16 cellular contexts compared by ENCODE assay signal in the genomic region with DNA sequence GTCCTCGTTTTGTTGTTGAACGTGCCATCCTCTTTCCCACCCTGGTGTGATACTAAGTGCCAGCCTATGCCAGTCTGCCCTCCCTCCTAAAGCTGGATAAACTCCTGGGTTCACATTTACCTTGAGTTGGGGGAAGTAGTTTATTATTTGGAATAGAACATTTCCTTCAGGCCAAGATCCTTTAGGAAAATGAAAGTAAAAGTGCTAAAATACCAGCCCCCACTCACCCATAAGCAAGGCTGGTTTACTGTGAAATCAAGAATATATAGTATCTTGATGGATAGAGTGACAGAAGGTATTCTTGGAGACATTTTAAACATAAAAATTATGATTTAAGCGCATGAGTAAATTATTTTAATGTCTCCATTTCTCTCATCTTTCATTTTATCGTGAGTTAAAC. TPM values are rescaled to one million over a fixed set of nuclear protein-coding genes. Genes with fewer than 3 reads are reported as not detected.
DNase-seq lines count a peak whose midpoint lies in the region; ATAC-seq, FAIRE-seq and TF ChIP-seq lines count a peak whose summit lies in the region.
"Had no signal": no experiment of that assay in that cellular context is flagged by ENCODE, and none has a peak within 500 bp of the region (broad histone marks: within the 10 kb centered on the region; RNA-seq: fewer than 3 reads in every experiment).

No MANE protein-coding gene starts in this region.

- DNase-seq in EH (ENCODE audit: low read depth) (peak; percentile 31), WTC11 (ENCODE audit: low spot score) (no peak), kidney (no peak), NCI-H128 (lab: John Stamatoyannopoulos, UW; ENCODE audit: unreplicated experiment) (no peak)
- no peak for DNase-seq in stimulated activated naive B cell treated with anti-CD40 and anti-IgM and Interleukin-4, amounts not matched to agents 10 μg/mL and 1 μg/mL and 100 μg/mL, for 72 hours
- DNase-seq: activated CD4-positive, alpha-beta T cell treated with anti-CD3 and anti-CD28 coated beads for 1 hour; central memory CD4-positive, alpha-beta T cell; GDM1; MM.1S; NCI-H510A; occipital lobe; testis had no signal

- H3K9me3 ChIP-seq in kidney (ENCODE audit: control insufficient read depth in 1 of 2, low read length in 2 of 2), result no peaks in the 10 kb centered on the region
- H3K9me3 ChIP-seq: testis had no signal

- H3K4me1 ChIP-seq in kidney (ENCODE audit: control insufficient read depth in 1 of 2, insufficient read depth in 1 of 2, low read depth in 1 of 2, low read length in 2 of 2), result peaks cover 4 to 14% of the 10 kb centered on the region in 2 donors

- peaks cover 77% of the 10 kb centered on the region for H3K4me1 Mint-ChIP-seq in WTC11
- peaks cover 36 to 63% of the 10 kb centered on the region in 2 donors for H3K4me1 Mint-ChIP-seq in stimulated activated naive B cell treated with anti-CD40 and anti-IgM and Interleukin-4, amounts not matched to agents 10 μg/mL and 1 μg/mL and 100 μg/mL, for 72 hours

- POLR2A ChIA-PET in WTC11 (lab: Charles Lee), result interaction anchor here (1.2 kb wide), 1 partner anchor 27 kb away, joined by 3 read pairs; the partner anchor contains the start of gene ZNF532

- no peaks in the 10 kb centered on the region for H3K36me3 ChIP-seq in kidney (ENCODE audit: control insufficient read depth in 1 of 2, insufficient read depth in 2 of 2, low read length in 2 of 2)

- H3K36me3 Mint-ChIP-seq in WTC11, result peaks cover 44% of the 10 kb centered on the region
- peaks cover 25 to 31% of the 10 kb centered on the region in 2 donors for H3K36me3 Mint-ChIP-seq in stimulated activated naive B cell treated with anti-CD40 and anti-IgM and Interleukin-4, amounts not matched to agents 10 μg/mL and 1 μg/mL and 100 μg/mL, for 72 hours

- H3K27me3 Mint-ChIP-seq in WTC11 (ENCODE audit: low read depth), result no peaks in the 10 kb centered on the region
- H3K27me3 Mint-ChIP-seq in stimulated activated naive B cell treated with anti-CD40 and anti-IgM and Interleukin-4, amounts not matched to agents 10 μg/mL and 1 μg/mL and 100 μg/mL, for 72 hours, result no peaks in the 10 kb centered on the region

- peak overlapping the region; percentile 21 to 24 for H3K4me3 ChIP-seq in kidney (ENCODE audit: low read length in 2 of 2)
- H3K4me3 ChIP-seq: testis had no signal

- no peak for FAIRE-seq in kidney (lab: Jason Lieb, UNC)

- intact Hi-C loops in kidney (cut with DNase I), result no loop called here

- CTCF ChIA-PET in WTC11 (lab: Charles Lee), result no interaction called here

- no peak overlapping the region for H3K4me3 Mint-ChIP-seq in WTC11
- H3K4me3 Mint-ChIP-seq in stimulated activated naive B cell treated with anti-CD40 and anti-IgM and Interleukin-4, amounts not matched to agents 10 μg/mL and 1 μg/mL and 100 μg/mL, for 72 hours, result no peak overlapping the region
- H3K4me3 Mint-ChIP-seq: activated T-helper 17 cell treated with anti-CD3 and anti-CD28 coated beads, Interleukin-2, amount 50 U/mL, for 72 hours had no signal

- H3K9me3 Mint-ChIP-seq in WTC11, result no peaks in the 10 kb centered on the region
- peaks cover 0 to 2% of the 10 kb centered on the region in 2 donors for H3K9me3 Mint-ChIP-seq in stimulated activated naive B cell treated with anti-CD40 and anti-IgM and Interleukin-4, amounts not matched to agents 10 μg/mL and 1 μg/mL and 100 μg/mL, for 72 hours
- H3K9me3 Mint-ChIP-seq: activated T-helper 17 cell treated with anti-CD3 and anti-CD28 coated beads, Interleukin-2, amount 50 U/mL, for 72 hours had no signal

- H3K9ac ChIP-seq in kidney (ENCODE audit: low read length in 2 of 2), result peak overlapping the region in 1 of 2 donors; percentile 1

- ATAC-seq in WTC11 (no peak), GM18868 (IDR thresholded peaks at IDR 0.05; ENCODE audit: unreplicated experiment) (no peak), HG03196 (IDR thresholded peaks at IDR 0.05; ENCODE audit: unreplicated experiment) (no peak), HG03469 (IDR thresholded peaks at IDR 0.05; ENCODE audit: unreplicated experiment) (no peak)
- no peak for ATAC-seq in stimulated activated naive B cell treated with anti-CD40 and anti-IgM and Interleukin-4, amounts not matched to agents 10 μg/mL and 1 μg/mL and 100 μg/mL, for 72 hours (replicated peaks)
- ATAC-seq: activated T-helper 17 cell treated with anti-CD3 and anti-CD28 coated beads, Interleukin-2, amount 50 U/mL, for 72 hours had no signal

- peak overlapping the region; percentile 88 for H3K27ac Mint-ChIP-seq in WTC11
- peak overlapping the region; percentile 7 for H3K27ac Mint-ChIP-seq in stimulated activated naive B cell treated with anti-CD40 and anti-IgM and Interleukin-4, amounts not matched to agents 10 μg/mL and 1 μg/mL and 100 μg/mL, for 72 hours
- H3K27ac Mint-ChIP-seq: activated T-helper 17 cell treated with anti-CD3 and anti-CD28 coated beads, Interleukin-2, amount 50 U/mL, for 72 hours had no signal

- H3K27ac ChIP-seq in kidney (ENCODE audit: low read depth in 2 of 2, low read length in 2 of 2), result peak overlapping the region in 1 of 2 donors; percentile 3

- no peak for TF ChIP-seq CTCF in WTC11 (IDR thresholded peaks at IDR 0.05)
- no peak for TF ChIP-seq CTCF in kidney (IDR thresholded peaks at IDR 0.05; ENCODE audit: borderline replicate concordance, extremely low read depth, insufficient read depth)

TF ChIP-seq in WTC11, 78 proteins besides CTCF, POLR2A, EP300 and RAD21 (continues in another document):
- TF ChIP-seq MYBL2 (CRISPR knock-in tag; IDR thresholded peaks at IDR 0.05), result no peak
- TF ChIP-seq, protein P1, sequence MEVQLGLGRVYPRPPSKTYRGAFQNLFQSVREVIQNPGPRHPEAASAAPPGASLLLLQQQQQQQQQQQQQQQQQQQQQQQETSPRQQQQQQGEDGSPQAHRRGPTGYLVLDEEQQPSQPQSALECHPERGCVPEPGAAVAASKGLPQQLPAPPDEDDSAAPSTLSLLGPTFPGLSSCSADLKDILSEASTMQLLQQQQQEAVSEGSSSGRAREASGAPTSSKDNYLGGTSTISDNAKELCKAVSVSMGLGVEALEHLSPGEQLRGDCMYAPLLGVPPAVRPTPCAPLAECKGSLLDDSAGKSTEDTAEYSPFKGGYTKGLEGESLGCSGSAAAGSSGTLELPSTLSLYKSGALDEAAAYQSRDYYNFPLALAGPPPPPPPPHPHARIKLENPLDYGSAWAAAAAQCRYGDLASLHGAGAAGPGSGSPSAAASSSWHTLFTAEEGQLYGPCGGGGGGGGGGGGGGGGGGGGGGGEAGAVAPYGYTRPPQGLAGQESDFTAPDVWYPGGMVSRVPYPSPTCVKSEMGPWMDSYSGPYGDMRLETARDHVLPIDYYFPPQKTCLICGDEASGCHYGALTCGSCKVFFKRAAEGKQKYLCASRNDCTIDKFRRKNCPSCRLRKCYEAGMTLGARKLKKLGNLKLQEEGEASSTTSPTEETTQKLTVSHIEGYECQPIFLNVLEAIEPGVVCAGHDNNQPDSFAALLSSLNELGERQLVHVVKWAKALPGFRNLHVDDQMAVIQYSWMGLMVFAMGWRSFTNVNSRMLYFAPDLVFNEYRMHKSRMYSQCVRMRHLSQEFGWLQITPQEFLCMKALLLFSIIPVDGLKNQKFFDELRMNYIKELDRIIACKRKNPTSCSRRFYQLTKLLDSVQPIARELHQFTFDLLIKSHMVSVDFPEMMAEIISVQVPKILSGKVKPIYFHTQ (CRISPR knock-in tag; IDR thresholded peaks at IDR 0.05), result no peak
- no peak for TF ChIP-seq PREB (CRISPR knock-in tag; IDR thresholded peaks at IDR 0.05; ENCODE audit: borderline replicate concordance)
- TF ChIP-seq, protein P2, sequence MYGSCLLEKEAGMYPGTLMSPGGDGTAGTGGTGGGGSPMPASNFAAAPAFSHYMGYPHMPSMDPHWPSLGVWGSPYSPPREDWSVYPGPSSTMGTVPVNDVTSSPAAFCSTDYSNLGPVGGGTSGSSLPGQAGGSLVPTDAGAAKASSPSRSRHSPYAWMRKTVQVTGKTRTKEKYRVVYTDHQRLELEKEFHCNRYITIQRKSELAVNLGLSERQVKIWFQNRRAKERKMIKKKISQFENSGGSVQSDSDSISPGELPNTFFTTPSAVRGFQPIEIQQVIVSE (CRISPR knock-in tag; IDR thresholded peaks at IDR 0.05; ENCODE audit: borderline replicate concordance), result no peak
- no peak for TF ChIP-seq NR2C2 (CRISPR knock-in tag; IDR thresholded peaks at IDR 0.05)
- no peak for TF ChIP-seq SMAD4 (CRISPR knock-in tag; IDR thresholded peaks at IDR 0.05)
- TF ChIP-seq, protein P3, sequence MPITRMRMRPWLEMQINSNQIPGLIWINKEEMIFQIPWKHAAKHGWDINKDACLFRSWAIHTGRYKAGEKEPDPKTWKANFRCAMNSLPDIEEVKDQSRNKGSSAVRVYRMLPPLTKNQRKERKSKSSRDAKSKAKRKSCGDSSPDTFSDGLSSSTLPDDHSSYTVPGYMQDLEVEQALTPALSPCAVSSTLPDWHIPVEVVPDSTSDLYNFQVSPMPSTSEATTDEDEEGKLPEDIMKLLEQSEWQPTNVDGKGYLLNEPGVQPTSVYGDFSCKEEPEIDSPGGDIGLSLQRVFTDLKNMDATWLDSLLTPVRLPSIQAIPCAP (CRISPR knock-in tag; IDR thresholded peaks at IDR 0.05), result no peak
- no peak for TF ChIP-seq ZNF219 (CRISPR knock-in tag; IDR thresholded peaks at IDR 0.05; ENCODE audit: borderline replicate concordance)
- TF ChIP-seq ZNF121 (CRISPR knock-in tag; IDR thresholded peaks at IDR 0.05), result no peak
- no peak for TF ChIP-seq ZNF138 (CRISPR knock-in tag; conservative IDR thresholded peaks at IDR 0.05)
- TF ChIP-seq, protein P4, sequence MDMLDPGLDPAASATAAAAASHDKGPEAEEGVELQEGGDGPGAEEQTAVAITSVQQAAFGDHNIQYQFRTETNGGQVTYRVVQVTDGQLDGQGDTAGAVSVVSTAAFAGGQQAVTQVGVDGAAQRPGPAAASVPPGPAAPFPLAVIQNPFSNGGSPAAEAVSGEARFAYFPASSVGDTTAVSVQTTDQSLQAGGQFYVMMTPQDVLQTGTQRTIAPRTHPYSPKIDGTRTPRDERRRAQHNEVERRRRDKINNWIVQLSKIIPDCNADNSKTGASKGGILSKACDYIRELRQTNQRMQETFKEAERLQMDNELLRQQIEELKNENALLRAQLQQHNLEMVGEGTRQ (CRISPR knock-in tag; IDR thresholded peaks at IDR 0.05), result no peak

RNA-seq across cellular contexts. Expression of gene ZNF532, which starts 27.1 kb away (rescaled TPM):
- 171 to 185 TPM (median 181 TPM) in 3 replicates for total RNA-seq in WTC11 (2021)
- 76.3 TPM for total RNA-seq in kidney
- polyA plus RNA-seq in kidney (ENCODE audit: insufficient read depth, low read depth, low replicate concordance), result 5.7 TPM
